ENCODE assay signal across 26 cellular contexts in genomic region chr15:48899793-48900192, GRCh38. TPM values are rescaled to one million over a fixed set of nuclear protein-coding genes. Genes with fewer than 3 reads are reported as not detected.
DNase-seq lines count a peak whose midpoint lies in the region; ATAC-seq, FAIRE-seq and TF ChIP-seq lines count a peak whose summit lies in the region.
"Had no signal": no experiment of that assay in that cellular context is flagged by ENCODE, and none has a peak within 500 bp of the region (broad histone marks: within the 10 kb centered on the region; RNA-seq: fewer than 3 reads in every experiment).

No MANE protein-coding gene starts in this region.

- H3K4me1 Mint-ChIP-seq in stimulated activated effector memory CD8-positive, alpha-beta T cell treated with anti-CD3 and anti-CD28 coated beads, Interleukin-12 subunit alpha, Interleukin-12 subunit beta, amount 100 ng/mL, for 72 hours, result peaks cover 6% of the 10 kb centered on the region

- CTCF ChIA-PET in IMR-90 (lab: Yijun Ruan, JAX), result no interaction called here

- H3K14ac ChIP-seq in IMR-90 (replicated peaks; ENCODE audit: low read depth, low read length), result no peak overlapping the region

- H3K27ac Mint-ChIP-seq in stimulated activated effector memory CD8-positive, alpha-beta T cell treated with anti-CD3 and anti-CD28 coated beads, Interleukin-12 subunit alpha, Interleukin-12 subunit beta, amount 100 ng/mL, for 72 hours, result no peak overlapping the region
- H3K27ac Mint-ChIP-seq: CD4-positive, alpha-beta T cell; IgD-negative memory B cell had no signal

- H3K18ac ChIP-seq in IMR-90 (ENCODE audit: low read depth, low read length), result no peak overlapping the region

- H3K4me3 ChIP-seq in IMR-90 (ENCODE audit: insufficient read depth, low read depth, low read length) (no peak overlapping the region), bronchial epithelial cell (ENCODE audit: low read depth, low read length) (no peak overlapping the region)
- H3K4me3 ChIP-seq: A549 had no signal

- no peak overlapping the region for H2BK20ac ChIP-seq in IMR-90 (ENCODE audit: low read depth, low read length)

- in situ Hi-C loops in IMR-90 (cut with MboI; ENCODE audit: low sequenced_read_pairs), result no loop called here

- peaks cover 11% of the 10 kb centered on the region for H3K9me1 ChIP-seq in IMR-90 (ENCODE audit: insufficient read depth, low read length)

- no peaks in the 10 kb centered on the region for H3K36me3 ChIP-seq in IMR-90 (ENCODE audit: control insufficient read depth, insufficient read depth, low read length)
- H3K36me3 ChIP-seq in bronchial epithelial cell (ENCODE audit: control insufficient read depth, insufficient read depth, low read length), result no peaks in the 10 kb centered on the region

- no CpG with 5 or more reads among the region's 4 CpGs for WGBS in IMR-90 (ENCODE audit: extremely low coverage in 2 of 2, insufficient read length in 1 of 2), 2 experiments

- H2BK5ac ChIP-seq in IMR-90 (ENCODE audit: low read depth, low read length, poor library complexity, severe bottlenecking), result no peak overlapping the region

- no peak overlapping the region for H3K4me2 ChIP-seq in IMR-90 (ENCODE audit: low read depth, low read length)
- H3K4me2 ChIP-seq: A549 had no signal

- H3K4me1 ChIP-seq in IMR-90 (ENCODE audit: control insufficient read depth, insufficient read depth, low read length), result peaks cover 12% of the 10 kb centered on the region
- H3K4me1 ChIP-seq: A549, Caco-2 had no signal

- H3K4ac ChIP-seq in IMR-90 (ENCODE audit: low read depth, low read length), result no peak overlapping the region

- no peak overlapping the region for H3K23ac ChIP-seq in IMR-90 (ENCODE audit: low read depth, low read length)

- no peak overlapping the region for H2AFZ ChIP-seq in IMR-90 (replicated peaks; ENCODE audit: low read length, poor library complexity)

- peak overlapping the region; percentile 4; the same call in 1 of the 2 replicates for H2AK5ac ChIP-seq in IMR-90 (ENCODE audit: low read depth, low read length)

- H3K27ac ChIP-seq in IMR-90 (ENCODE audit: insufficient read depth, low read length), result no peak overlapping the region
- H3K27ac ChIP-seq: 22Rv1, A549, C4-2B had no signal

- no peak for TF ChIP-seq RAD21 in IMR-90 (IDR thresholded peaks at IDR 0.05; ENCODE audit: low read length)

- H4K8ac ChIP-seq in IMR-90 (ENCODE audit: low read depth in 2 of 2, low read length in 2 of 2), result no peak overlapping the region

- no peak overlapping the region for H3K56ac ChIP-seq in IMR-90 (ENCODE audit: extremely low read depth, insufficient read depth, low read length)

- ATAC-seq in IMR-90 (ENCODE audit: low read depth), result no peak
- ATAC-seq in stimulated activated effector memory CD8-positive, alpha-beta T cell treated with anti-CD3 and anti-CD28 coated beads, Interleukin-12 subunit alpha, Interleukin-12 subunit beta, amount 100 ng/mL, for 72 hours, result no peak
- ATAC-seq: A549, HCT116 had no signal

- intact Hi-C loops in IMR-90 (cut with micrococcal nuclease), result no loop called here

- no TSS peak for BruUV-seq in IMR-90 (replicated peaks; lab: Mats Ljungman, UMichigan)

- H3K9ac ChIP-seq in IMR-90 (ENCODE audit: low read depth, low read length), result no peak overlapping the region

- H3K27me3 ChIP-seq in IMR-90 (ENCODE audit: control insufficient read depth, insufficient read depth, low read length) (no peaks in the 10 kb centered on the region), bronchial epithelial cell (ENCODE audit: control insufficient read depth, insufficient read depth, low read length) (no peaks in the 10 kb centered on the region)

- dilution Hi-C loops in IMR-90 (cut with HindIII; ENCODE audit: low sequenced_read_pairs, unreplicated experiment), result no loop called here

- no peaks in the 10 kb centered on the region for H3K9me3 ChIP-seq in IMR-90 (ENCODE audit: control insufficient read depth, insufficient read depth, low read length)
- H3K9me3 ChIP-seq: A549, Caco-2 had no signal

- no peaks in the 10 kb centered on the region for H3K36me3 Mint-ChIP-seq in stimulated activated effector memory CD8-positive, alpha-beta T cell treated with anti-CD3 and anti-CD28 coated beads, Interleukin-12 subunit alpha, Interleukin-12 subunit beta, amount 100 ng/mL, for 72 hours
- H3K36me3 Mint-ChIP-seq: IgD-negative memory B cell had no signal

- H2BK120ac ChIP-seq in IMR-90 (ENCODE audit: low read depth, low read length), result no peak overlapping the region

- no peak for TF ChIP-seq POLR2A in IMR-90 (IDR thresholded peaks at IDR 0.05; ENCODE audit: low read depth, low read length)

- FAIRE-seq in bronchial epithelial cell (lab: Jason Lieb, UNC), result no peak
- FAIRE-seq: A549, D721Med, G401.6, GM12892, GM18507, HTR-8/SVneo had no signal

- no peak overlapping the region for H3K4me3 Mint-ChIP-seq in stimulated activated effector memory CD8-positive, alpha-beta T cell treated with anti-CD3 and anti-CD28 coated beads, Interleukin-12 subunit alpha, Interleukin-12 subunit beta, amount 100 ng/mL, for 72 hours
- H3K4me3 Mint-ChIP-seq: CD4-positive, alpha-beta T cell; IgD-negative memory B cell had no signal

- no peak overlapping the region for H4K91ac ChIP-seq in IMR-90 (ENCODE audit: insufficient read depth, low read depth, low read length)

- no peak overlapping the region for H4K5ac ChIP-seq in IMR-90 (ENCODE audit: low read depth, low read length)

- TF ChIP-seq CTCF in IMR-90 (conservative IDR thresholded peaks at IDR 0.05; ENCODE audit: low read depth, low read length) (no peak), bronchial epithelial cell (IDR thresholded peaks at IDR 0.05; ENCODE audit: insufficient read depth, low read length, severe bottlenecking) (no peak)

- no peak overlapping the region for H2AK9ac ChIP-seq in IMR-90 (replicated peaks; ENCODE audit: low read depth, low read length, poor library complexity)

- H2BK15ac ChIP-seq in IMR-90 (ENCODE audit: low read depth, low read length), result no peak overlapping the region

- DNase-seq in DMS 273 (lab: John Stamatoyannopoulos, UW; ENCODE audit: unreplicated experiment) (peak; percentile 18), DMS 273 treated with DMSO at 0.1 percent for 48 hours (lab: John Stamatoyannopoulos, UW) (no peak), IMR-90 (peak; percentile 19), bronchial epithelial cell (ENCODE audit: low read depth) (peak; percentile 42), iris pigment epithelial cell (ENCODE audit: low read depth) (peak; percentile 15), dermis blood vessel endothelial cell (no peak), NCI-H2196 (lab: John Stamatoyannopoulos, UW; ENCODE audit: unreplicated experiment) (no peak)
- DNase-seq in stimulated activated effector memory CD8-positive, alpha-beta T cell treated with anti-CD3 and anti-CD28 coated beads, Interleukin-12 subunit alpha, Interleukin-12 subunit beta, amount 100 ng/mL, for 72 hours (ENCODE audit: low spot score in 2 of 2), result no peak
- DNase-seq: AML-193; Caco-2; CD4-positive, alpha-beta T cell; DMS53; DND-41; EL; GOT3; H7 had no signal

- H3K9me3 Mint-ChIP-seq in stimulated activated effector memory CD8-positive, alpha-beta T cell treated with anti-CD3 and anti-CD28 coated beads, Interleukin-12 subunit alpha, Interleukin-12 subunit beta, amount 100 ng/mL, for 72 hours, result no peaks in the 10 kb centered on the region
- H3K9me3 Mint-ChIP-seq: CD4-positive, alpha-beta T cell; IgD-negative memory B cell had no signal

- H4K20me1 ChIP-seq in IMR-90 (ENCODE audit: insufficient read depth, low read length), result no peaks in the 10 kb centered on the region

- POLR2A ChIA-PET in IMR-90 (lab: Charles Lee; ENCODE audit: unreplicated experiment), result no interaction called here

- H3K79me1 ChIP-seq in IMR-90 (ENCODE audit: low read depth in 1 of 2, low read length in 2 of 2), result peaks cover 11 to 23% of the 10 kb centered on the region in 2 experiments

TF ChIP-seq in IMR-90, 13 proteins besides CTCF, POLR2A, EP300 and RAD21:
- no peak for TF ChIP-seq BHLHE40 (IDR thresholded peaks at IDR 0.05; ENCODE audit: low read depth, low read length)
- no peak for TF ChIP-seq CHD1 (IDR thresholded peaks at IDR 0.05; ENCODE audit: low read depth, low read length)
- no peak for TF ChIP-seq SMC3 (IDR thresholded peaks at IDR 0.05; ENCODE audit: low read depth, low read length)
- no peak for TF ChIP-seq MXI1 (IDR thresholded peaks at IDR 0.05; ENCODE audit: borderline replicate concordance, low read depth, low read length)
- TF ChIP-seq MAFK (IDR thresholded peaks at IDR 0.05; ENCODE audit: low read depth, low read length), result no peak
- no peak for TF ChIP-seq RFX5 (IDR thresholded peaks at IDR 0.05; ENCODE audit: low read depth, low read length)
- no peak for TF ChIP-seq MAZ (IDR thresholded peaks at IDR 0.05; ENCODE audit: borderline replicate concordance, low read depth, low read length)
- no peak for TF ChIP-seq RCOR1 (IDR thresholded peaks at IDR 0.05; ENCODE audit: insufficient replicate concordance, low read length)
- TF ChIP-seq CEBPB (IDR thresholded peaks at IDR 0.05; ENCODE audit: low read depth, low read length), result no peak
- TF ChIP-seq ELK1 (IDR thresholded peaks at IDR 0.05; ENCODE audit: borderline replicate concordance, low read depth, low read length), result no peak
- no peak for TF ChIP-seq USF2 (IDR thresholded peaks at IDR 0.05; ENCODE audit: low read depth, low read length)
- TF ChIP-seq FOS (IDR thresholded peaks at IDR 0.05; ENCODE audit: low read depth, low read length), result no peak
- no peak for TF ChIP-seq NFE2L2 (IDR thresholded peaks at IDR 0.05; ENCODE audit: low read depth, low read length)
TF ChIP-seq in IMR-90: peak in this region for 0.

RNA-seq across cellular contexts. Expression of gene EID1, which starts 21.9 kb away (rescaled TPM):
- total RNA-seq in IMR-90 (2012; rRNA removed) (147 and 308 TPM in 2 replicates), bronchial epithelial cell (80.8 and 233 TPM in 2 replicates), dermis blood vessel endothelial cell (281 and 342 TPM in 2 replicates)
- 162 and 191 TPM in 2 replicates for polyA plus RNA-seq in IMR-90 (2012; rRNA removed)
- 116 and 250 TPM in 2 replicates for polyA plus RNA-seq in IMR-90 (2012; cell fraction: cytosol; rRNA removed)
- polyA plus RNA-seq in IMR-90 (2012; cell fraction: nucleus; rRNA removed; ENCODE audit: low replicate concordance), result 31.4 and 62.4 TPM in 2 replicates

Comparison
In these comparisons a context has a peak if more than half of its experiments do, and no peak if none do; other contexts are left out.
1. DNase-seq: peak in DMS 273 (single experiment), IMR-90 (single experiment), bronchial epithelial cell (single experiment) and iris pigment epithelial cell (single experiment); none in DMS 273 treated with DMSO at 0.1 percent for 48 hours (single experiment), dermis blood vessel endothelial cell (single experiment), NCI-H2196 (single experiment) and stimulated activated effector memory CD8-positive, alpha-beta T cell treated with anti-CD3 and anti-CD28 coated beads, Interleukin-12 subunit alpha, Interleukin-12 subunit beta, amount 100 ng/mL, for 72 hours (0 of 2).